25 cellular contexts compared by ENCODE assay signal in the genomic region with DNA sequence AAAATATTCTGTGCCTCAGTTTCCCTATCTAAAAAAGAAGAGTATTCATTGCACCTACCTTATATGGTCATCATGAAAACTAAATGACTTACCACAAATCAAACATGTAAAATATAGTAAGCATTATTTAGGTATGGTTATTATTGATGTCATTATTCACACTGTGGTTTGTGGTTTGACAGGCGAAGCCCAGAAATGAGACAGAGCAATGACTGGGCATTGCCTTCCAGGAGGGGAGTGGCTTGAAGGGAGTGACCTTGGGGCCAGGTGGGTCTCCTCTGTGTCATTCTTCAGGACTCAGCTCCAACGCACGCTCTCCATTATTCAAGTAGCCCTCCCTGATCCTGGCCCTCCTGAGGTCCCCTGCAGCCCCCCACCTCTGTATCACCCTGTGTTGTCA.
DNase-seq lines count a peak whose midpoint lies in the region; ATAC-seq, FAIRE-seq and TF ChIP-seq lines count a peak whose summit lies in the region.
"Had no signal": no experiment of that assay in that cellular context is flagged by ENCODE, and none has a peak within 500 bp of the region (broad histone marks: within the 10 kb centered on the region; RNA-seq: fewer than 3 reads in every experiment).

No MANE protein-coding gene starts in this region.

- no peak overlapping the region for H3K4me3 ChIP-seq in K562
- H3K4me3 ChIP-seq in foreskin fibroblast (ENCODE audit: low read depth in 1 of 2, low read length in 2 of 2) = no peak overlapping the region
- H3K4me3 ChIP-seq: breast epithelium, GM23248, heart right ventricle, sigmoid colon, tibial nerve had no signal

- intact Hi-C loops in K562 (cut with micrococcal nuclease) = no loop called here

- no peaks in the 10 kb centered on the region for H3K27me3 ChIP-seq in K562 (ENCODE audit: control insufficient read depth in 2 of 2, insufficient read depth in 2 of 2, low read length in 2 of 2)
- H3K27me3 ChIP-seq: neutrophil, sigmoid colon, tibial nerve had no signal

- H3K36me3 ChIP-seq in K562 (ENCODE audit: control insufficient read depth, insufficient read depth, low read length) = no peaks in the 10 kb centered on the region
- H3K36me3 ChIP-seq: breast epithelium, heart right ventricle, neutrophil, sigmoid colon, tibial nerve had no signal

- BruUV-seq in K562 (replicated peaks; lab: Mats Ljungman, UMichigan) = no TSS peak

- TF ChIP-seq CTCF in K562 (IDR thresholded peaks at IDR 0.05 in 2 of 3, conservative IDR thresholded peaks at IDR 0.05 in 1 of 3; ENCODE audit: insufficient read depth in 2 of 3, low read depth in 1 of 3, low read length in 3 of 3) (no peak), foreskin fibroblast (IDR thresholded peaks at IDR 0.05; ENCODE audit: low read depth, low read length) (no peak)

- ATAC-seq in GM18858 (IDR thresholded peaks at IDR 0.05; ENCODE audit: unreplicated experiment) (peak; percentile 63), GM19351 (IDR thresholded peaks at IDR 0.05; ENCODE audit: unreplicated experiment) (peak; percentile 85), HG03175 (IDR thresholded peaks at IDR 0.05; ENCODE audit: unreplicated experiment) (peak; percentile 87), K562 (peak; percentile 45; the same call in 1 of the 3 replicates), GM19455 (IDR thresholded peaks at IDR 0.05; ENCODE audit: unreplicated experiment) (no peak)
- ATAC-seq: activated T-helper 17 cell treated with anti-CD3 and anti-CD28 coated beads, Interleukin-2, amount 50 U/mL, for 72 hours; heart right ventricle had no signal

- no peaks in the 10 kb centered on the region for H3K9me1 ChIP-seq in K562 (ENCODE audit: control insufficient read depth, insufficient read depth, low read length)

- no peaks in the 10 kb centered on the region for H3K79me2 ChIP-seq in K562 (ENCODE audit: control insufficient read depth, insufficient read depth, low read length)

- no peak for TF ChIP-seq RAD21 in K562 (CRISPR knock-in tag; conservative IDR thresholded peaks at IDR 0.05 in 1 of 2, IDR thresholded peaks at IDR 0.05 in 1 of 2)

- 3% methylated on average over 3 of the region's 3 CpGs for WGBS in K562 (ENCODE audit: insufficient coverage, low coverage, missing lambda C conversion rate)

- POLR2A ChIA-PET in K562 (lab: Yijun Ruan, JAX) = interaction anchor here (1.1 kb wide), 1 partner anchor 10 kb away, joined by 4 read pairs; no protein-coding TSS in a partner anchor

- in situ Hi-C loops in K562 (cut with MboI) = no loop called here

- TF ChIP-seq POLR2A in K562 (conservative IDR thresholded peaks at IDR 0.05) = no peak

- H2AFZ ChIP-seq in K562 (ENCODE audit: low read depth, low read length) = no peak overlapping the region
- H2AFZ ChIP-seq: GM23248 had no signal

- TF ChIP-seq EP300 in K562 (IDR thresholded peaks at IDR 0.05; ENCODE audit: low read length) = no peak

- CTCF ChIA-PET in K562 (lab: Yijun Ruan, JAX; ENCODE audit: low intra/inter-chr PET ratio) = no interaction called here

- FAIRE-seq in K562 (lab: Jason Lieb, UNC) = no peak
- FAIRE-seq: frontal cortex had no signal

- no peaks in the 10 kb centered on the region for H3K4me1 ChIP-seq in K562 (replicated peaks in 1 of 2; ENCODE audit: control insufficient read depth in 2 of 2, insufficient read depth in 2 of 2, low read length in 2 of 2)
- H3K4me1 ChIP-seq: breast epithelium, heart right ventricle, sigmoid colon, tibial nerve had no signal

- DNase-seq in K562 (ENCODE audit: extremely low read depth in 1 of 4, low spot score in 3 of 4) (no peak), foreskin fibroblast (no peak), GM03348 (ENCODE audit: low spot score) (no peak)
- DNase-seq: activated CD4-positive, alpha-beta memory T cell treated with anti-CD3 and anti-CD28 coated beads, Interleukin-2, amount 10 ng/mL, durations not matched to agents 7 days and 5 days; anterior cingulate cortex; DMS53; GM23248; heart right ventricle; MV-4-11; NCI-H1436; NCI-H2081 treated with DMSO at 0.1 percent for 48 hours; NCI-H226; sigmoid colon; stimulated activated CD4-positive, alpha-beta T cell treated with anti-CD3 and anti-CD28 coated beads, Interleukin-12 subunit alpha, Interleukin-12 subunit beta, amount 100 ng/mL, for 4 hours; stimulated activated CD4-positive, alpha-beta T cell treated with anti-CD3 and anti-CD28 coated beads, Interleukin-4, amount 100 ng/mL, for 1 hour; T-helper 9 cell had no signal

- H3K4me2 ChIP-seq in K562 (ENCODE audit: insufficient read depth, low read length) = no peak overlapping the region

- no peak overlapping the region for H3K27ac ChIP-seq in K562 (ENCODE audit: extremely low read depth, low read depth, low read length)
- H3K27ac ChIP-seq: breast epithelium, GM23248, heart right ventricle, neutrophil, sigmoid colon, tibial nerve had no signal

- H4K20me1 ChIP-seq in K562 (replicated peaks; ENCODE audit: control insufficient read depth, insufficient read depth, low read length) = peaks cover 3% of the 10 kb centered on the region; the same call in 1 of the 2 replicates

- H3K9me3 ChIP-seq in K562 (replicated peaks; ENCODE audit: control insufficient read depth, insufficient read depth, low read depth, low read length) = no peaks in the 10 kb centered on the region
- H3K9me3 ChIP-seq: neutrophil, sigmoid colon, tibial nerve had no signal

- H3K9ac ChIP-seq in K562 (ENCODE audit: insufficient read depth in 1 of 2, low read depth in 2 of 2, low read length in 2 of 2) = no peak overlapping the region
- H3K9ac ChIP-seq: GM23248 had no signal

TF ChIP-seq in K562, 482 proteins besides CTCF, POLR2A, EP300 and RAD21 (continues in another document):
- TF ChIP-seq NFIC (IDR thresholded peaks at IDR 0.05) (no peak), BDP1 (IDR thresholded peaks at IDR 0.05; ENCODE audit: insufficient read depth, insufficient read length) (no peak), MXI1 (IDR thresholded peaks at IDR 0.05; ENCODE audit: low read depth, low read length) (no peak), EGR1 (conservative IDR thresholded peaks at IDR 0.05) (no peak), ZNF347 (CRISPR knock-in tag; IDR thresholded peaks at IDR 0.05; ENCODE audit: low read depth) (no peak), ETV5 (CRISPR knock-in tag; IDR thresholded peaks at IDR 0.05; ENCODE audit: low read depth) (no peak), HIVEP1 (CRISPR knock-in tag; IDR thresholded peaks at IDR 0.05) (no peak), ESRRB (CRISPR knock-in tag; IDR thresholded peaks at IDR 0.05; ENCODE audit: borderline replicate concordance) (no peak)
- TF ChIP-seq, protein P1, sequence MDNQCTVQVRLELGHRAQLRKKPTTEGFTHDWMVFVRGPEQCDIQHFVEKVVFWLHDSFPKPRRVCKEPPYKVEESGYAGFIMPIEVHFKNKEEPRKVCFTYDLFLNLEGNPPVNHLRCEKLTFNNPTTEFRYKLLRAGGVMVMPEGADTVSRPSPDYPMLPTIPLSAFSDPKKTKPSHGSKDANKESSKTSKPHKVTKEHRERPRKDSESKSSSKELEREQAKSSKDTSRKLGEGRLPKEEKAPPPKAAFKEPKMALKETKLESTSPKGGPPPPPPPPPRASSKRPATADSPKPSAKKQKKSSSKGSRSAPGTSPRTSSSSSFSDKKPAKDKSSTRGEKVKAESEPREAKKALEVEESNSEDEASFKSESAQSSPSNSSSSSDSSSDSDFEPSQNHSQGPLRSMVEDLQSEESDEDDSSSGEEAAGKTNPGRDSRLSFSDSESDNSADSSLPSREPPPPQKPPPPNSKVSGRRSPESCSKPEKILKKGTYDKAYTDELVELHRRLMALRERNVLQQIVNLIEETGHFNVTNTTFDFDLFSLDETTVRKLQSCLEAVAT (IDR thresholded peaks at IDR 0.05) = no peak
- TF ChIP-seq, protein P2, sequence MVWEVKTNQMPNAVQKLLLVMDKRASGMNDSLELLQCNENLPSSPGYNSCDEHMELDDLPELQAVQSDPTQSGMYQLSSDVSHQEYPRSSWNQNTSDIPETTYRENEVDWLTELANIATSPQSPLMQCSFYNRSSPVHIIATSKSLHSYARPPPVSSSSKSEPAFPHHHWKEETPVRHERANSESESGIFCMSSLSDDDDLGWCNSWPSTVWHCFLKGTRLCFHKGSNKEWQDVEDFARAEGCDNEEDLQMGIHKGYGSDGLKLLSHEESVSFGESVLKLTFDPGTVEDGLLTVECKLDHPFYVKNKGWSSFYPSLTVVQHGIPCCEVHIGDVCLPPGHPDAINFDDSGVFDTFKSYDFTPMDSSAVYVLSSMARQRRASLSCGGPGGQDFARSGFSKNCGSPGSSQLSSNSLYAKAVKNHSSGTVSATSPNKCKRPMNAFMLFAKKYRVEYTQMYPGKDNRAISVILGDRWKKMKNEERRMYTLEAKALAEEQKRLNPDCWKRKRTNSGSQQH (CRISPR knock-in tag; IDR thresholded peaks at IDR 0.05) = no peak
- TF ChIP-seq, protein P3, sequence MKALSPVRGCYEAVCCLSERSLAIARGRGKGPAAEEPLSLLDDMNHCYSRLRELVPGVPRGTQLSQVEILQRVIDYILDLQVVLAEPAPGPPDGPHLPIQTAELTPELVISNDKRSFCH (CRISPR knock-in tag; IDR thresholded peaks at IDR 0.05) = no peak
- TF ChIP-seq, protein P3 (tag; IDR thresholded peaks at IDR 0.05) = no peak
- TF ChIP-seq, protein P4, sequence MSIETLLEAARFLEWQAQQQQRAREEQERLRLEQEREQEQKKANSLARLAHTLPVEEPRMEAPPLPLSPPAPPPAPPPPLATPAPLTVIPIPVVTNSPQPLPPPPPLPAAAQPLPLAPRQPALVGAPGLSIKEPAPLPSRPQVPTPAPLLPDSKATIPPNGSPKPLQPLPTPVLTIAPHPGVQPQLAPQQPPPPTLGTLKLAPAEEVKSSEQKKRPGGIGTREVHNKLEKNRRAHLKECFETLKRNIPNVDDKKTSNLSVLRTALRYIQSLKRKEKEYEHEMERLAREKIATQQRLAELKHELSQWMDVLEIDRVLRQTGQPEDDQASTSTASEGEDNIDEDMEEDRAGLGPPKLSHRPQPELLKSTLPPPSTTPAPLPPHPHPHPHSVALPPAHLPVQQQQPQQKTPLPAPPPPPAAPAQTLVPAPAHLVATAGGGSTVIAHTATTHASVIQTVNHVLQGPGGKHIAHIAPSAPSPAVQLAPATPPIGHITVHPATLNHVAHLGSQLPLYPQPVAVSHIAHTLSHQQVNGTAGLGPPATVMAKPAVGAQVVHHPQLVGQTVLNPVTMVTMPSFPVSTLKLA (conservative IDR thresholded peaks at IDR 0.05) = no peak
